8 cellular contexts compared by ENCODE assay signal in the genomic region with DNA sequence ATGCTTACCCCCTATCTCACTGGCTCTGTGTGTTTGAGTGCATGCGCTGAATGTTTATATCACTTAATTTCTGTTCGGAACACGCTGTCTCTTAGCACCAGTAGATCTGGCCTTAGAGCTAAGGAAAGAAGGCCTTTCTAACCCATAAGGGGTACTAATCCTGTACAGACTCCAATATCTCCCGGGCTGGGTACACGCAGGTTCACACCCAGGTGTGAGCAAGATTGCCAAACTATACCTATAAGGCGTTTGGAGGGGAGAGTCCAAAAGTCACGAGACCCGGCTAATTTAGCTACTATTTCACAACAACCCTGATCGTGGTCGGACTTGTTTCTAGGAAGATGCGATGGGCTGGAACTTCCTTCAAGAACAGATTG. TPM values are rescaled to one million over a fixed set of nuclear protein-coding genes. Genes with fewer than 3 reads are reported as not detected.
A peak's percentile ranks its signal among the peaks of the same experiment; 100 is the strongest.
DNase-seq lines count a peak whose midpoint lies in the region; ATAC-seq and TF ChIP-seq lines count a peak whose summit lies in the region.

No MANE protein-coding gene starts in this region.

- no peak for TF ChIP-seq CTCF in BJ (IDR thresholded peaks at IDR 0.05; ENCODE audit: insufficient read depth, low read depth, low read length)

- H3K4me3 ChIP-seq in BJ (ENCODE audit: low read depth, low read length), result peak overlapping the region; percentile 96
- H3K4me3 ChIP-seq in HAP-1, result peak overlapping the region; percentile 94
- peak overlapping the region; percentile 50 for H3K4me3 ChIP-seq in right cardiac atrium (ENCODE audit: low read length)

- WGBS in right cardiac atrium, result 25% methylated on average over 11 of the region's 11 CpGs

- DNase-seq in BJ (ENCODE audit: low read depth) (no peak), HAP-1 (ENCODE audit: low spot score in 2 of 2) (no peak), T-helper 17 cell (no peak), right cardiac atrium (no peak), mesenteric fat pad (ENCODE audit: low spot score) (no peak), NCI-H510A treated with DMSO at 0.1 percent for 48 hours (lab: John Stamatoyannopoulos, UW) (no peak), OCI-M1 (lab: John Stamatoyannopoulos, UW) (no peak)

- peak overlapping the region; percentile 95 for H3K4me3 Mint-ChIP-seq in T-helper 17 cell
- peak overlapping the region; percentile 92 for H3K4me3 Mint-ChIP-seq in stimulated activated memory B cell treated with anti-CD40 and anti-IgM and Interleukin-4, amounts not matched to agents 10 μg/mL and 1 μg/mL and 100 μg/mL, for 72 hours

- peaks cover under 1% of the 10 kb centered on the region for H3K27me3 Mint-ChIP-seq in T-helper 17 cell
- no peaks in the 10 kb centered on the region for H3K27me3 Mint-ChIP-seq in stimulated activated memory B cell treated with anti-CD40 and anti-IgM and Interleukin-4, amounts not matched to agents 10 μg/mL and 1 μg/mL and 100 μg/mL, for 72 hours

- H3K27ac ChIP-seq in right cardiac atrium (ENCODE audit: low read length), result peak overlapping the region; percentile 39

- H3K27me3 ChIP-seq in BJ (ENCODE audit: control insufficient read depth, insufficient read depth, low read length), result no peaks in the 10 kb centered on the region
- no peaks in the 10 kb centered on the region for H3K27me3 ChIP-seq in HAP-1 (ENCODE audit: low read depth)
- no peaks in the 10 kb centered on the region for H3K27me3 ChIP-seq in right cardiac atrium (ENCODE audit: control insufficient read depth, insufficient read depth)

- H3K9me3 Mint-ChIP-seq in stimulated activated memory B cell treated with anti-CD40 and anti-IgM and Interleukin-4, amounts not matched to agents 10 μg/mL and 1 μg/mL and 100 μg/mL, for 72 hours, result no peaks in the 10 kb centered on the region

- H3K36me3 ChIP-seq in BJ (ENCODE audit: control insufficient read depth, insufficient read depth, low read length) (no peaks in the 10 kb centered on the region), HAP-1 (replicated peaks) (peaks cover 21% of the 10 kb centered on the region)

- in situ Hi-C loops in HAP-1 (cut with MboI; ENCODE audit: low sequenced_read_pairs), result no loop called here

- peak; percentile 18 for ATAC-seq in T-helper 17 cell
- ATAC-seq in right cardiac atrium, result no peak
- no peak for ATAC-seq in stimulated activated memory B cell treated with anti-CD40 and anti-IgM and Interleukin-4, amounts not matched to agents 10 μg/mL and 1 μg/mL and 100 μg/mL, for 72 hours

- intact Hi-C loops in right cardiac atrium (cut with DNase I), result no loop called here

- CTCF ChIA-PET in BJ (lab: Yijun Ruan, JAX), result interaction anchor here (1.3 to 1.8 kb wide), 3 partner anchors 14 to 184 kb away, joined by 3 to 6 read pairs (median 5); no protein-coding TSS in a partner anchor

- POLR2A ChIA-PET in BJ (lab: Charles Lee), result no interaction called here

- H3K36me3 Mint-ChIP-seq in T-helper 17 cell (ENCODE audit: low read depth), result peaks cover 2% of the 10 kb centered on the region
- peaks cover 10% of the 10 kb centered on the region for H3K36me3 Mint-ChIP-seq in stimulated activated memory B cell treated with anti-CD40 and anti-IgM and Interleukin-4, amounts not matched to agents 10 μg/mL and 1 μg/mL and 100 μg/mL, for 72 hours

- H3K4me1 ChIP-seq in HAP-1 (peaks cover 4% of the 10 kb centered on the region; the same call in 1 of the 2 replicates), right cardiac atrium (ENCODE audit: control insufficient read depth, insufficient read depth, low read length) (peaks cover 6% of the 10 kb centered on the region)

- H3K9me3 ChIP-seq in HAP-1, result peaks cover 7% of the 10 kb centered on the region; the same call in 1 of the 2 replicates
- no peaks in the 10 kb centered on the region for H3K9me3 ChIP-seq in T-helper 17 cell (ENCODE audit: control insufficient read depth, low read length, poor library complexity, severe bottlenecking)
- no peaks in the 10 kb centered on the region for H3K9me3 ChIP-seq in right cardiac atrium (ENCODE audit: control insufficient read depth, low read length)

- peaks cover 18% of the 10 kb centered on the region for H3K4me1 Mint-ChIP-seq in T-helper 17 cell
- H3K4me1 Mint-ChIP-seq in stimulated activated memory B cell treated with anti-CD40 and anti-IgM and Interleukin-4, amounts not matched to agents 10 μg/mL and 1 μg/mL and 100 μg/mL, for 72 hours, result peaks cover 27% of the 10 kb centered on the region

- H3K27ac Mint-ChIP-seq in T-helper 17 cell, result peak overlapping the region; percentile 86
- peak overlapping the region; percentile 69 for H3K27ac Mint-ChIP-seq in stimulated activated memory B cell treated with anti-CD40 and anti-IgM and Interleukin-4, amounts not matched to agents 10 μg/mL and 1 μg/mL and 100 μg/mL, for 72 hours

RNA-seq across cellular contexts. Expression of gene PDSS1, which starts 0.7 kb away (rescaled TPM):
- 6.1 and 8.2 TPM in 2 replicates for polyA plus RNA-seq in BJ (2011; rRNA removed)
- 1.7 and 5.5 TPM in 2 replicates for polyA minus RNA-seq in BJ (2011; rRNA and poly(A)+ RNA removed)
- 1 to 10 TPM; 2.4 to 5.1 TPM for total RNA-seq in T-helper 17 cell
- total RNA-seq in right cardiac atrium, result 1 to 10 TPM; 2.8 to 7.4 (median 4.7) TPM
- polyA plus RNA-seq in right cardiac atrium, result 6.4 TPM
- 7.5 TPM for total RNA-seq in mesenteric fat pad
